Comparison of ENCODE assay signal across 7 cellular contexts in genomic region chrX:28718450-28718849, GRCh38.
"Had no signal": no experiment of that assay in that cellular context is flagged by ENCODE, and none has a peak within 500 bp of the region (broad histone marks: within the 10 kb centered on the region; RNA-seq: fewer than 3 reads in every experiment).

No MANE protein-coding gene starts in this region.

- H3K36me3 Mint-ChIP-seq: IgD-negative memory B cell had no signal

- H3K9ac ChIP-seq: KMS-11 had no signal

- H3K4me3 Mint-ChIP-seq: IgD-negative memory B cell had no signal

- H3K27ac ChIP-seq: HL-60, KMS-11 had no signal

- H3K4me1 Mint-ChIP-seq: IgD-negative memory B cell had no signal

- DNase-seq: Karpas-422, KBM-7, KG1 had no signal

- H3K27ac Mint-ChIP-seq: IgD-negative memory B cell had no signal

- H3K27me3 Mint-ChIP-seq: IgD-negative memory B cell had no signal

- FAIRE-seq: HTR-8/SVneo had no signal

- H3K4me2 ChIP-seq: KMS-11 had no signal
